In the genomic region with DNA sequence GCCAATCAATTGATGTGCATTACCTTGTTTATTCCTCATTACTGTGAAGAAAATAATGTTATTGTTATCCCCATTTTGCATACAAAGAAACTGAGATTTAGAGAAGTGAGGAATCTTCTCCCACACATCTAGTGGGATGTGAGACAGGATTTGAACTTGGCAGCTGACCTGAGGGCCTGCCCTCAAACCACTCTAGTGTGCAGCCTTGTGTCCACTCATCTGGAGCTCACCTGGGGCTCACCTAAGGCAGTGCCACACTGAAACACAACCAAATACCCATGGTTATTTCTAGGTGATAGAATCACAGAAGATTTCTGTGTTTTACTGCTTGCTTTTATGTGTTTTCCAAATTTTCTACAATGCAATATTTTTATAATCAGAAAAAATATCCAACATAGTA, we compare ENCODE assay signal across 22 cellular contexts.
"Had no signal": no experiment of that assay in that cellular context is flagged by ENCODE, and none has a peak within 500 bp of the region (broad histone marks: within the 10 kb centered on the region; RNA-seq: fewer than 3 reads in every experiment).

No MANE protein-coding gene starts in this region.

- H3K27ac ChIP-seq: esophagus muscularis mucosa, heart right ventricle, left lung, neural progenitor cell, parathyroid adenoma, stomach, tibial artery had no signal

- H3K27me3 ChIP-seq: esophagus muscularis mucosa, heart right ventricle, left lung, neural progenitor cell, stomach, tibial artery had no signal

- ATAC-seq: heart right ventricle, left cardiac atrium, left lung, mucosa of descending colon, sciatic nerve had no signal

- H3K36me3 ChIP-seq: esophagus muscularis mucosa, heart right ventricle, left lung, neural progenitor cell, tibial artery had no signal

- H3K4me1 ChIP-seq: left lung had no signal

- H3K4me3 ChIP-seq: esophagus muscularis mucosa, heart right ventricle, left lung, mucosa of descending colon, neural progenitor cell, smooth muscle cell, stomach, tibial artery had no signal

- H3K9me3 ChIP-seq: esophagus muscularis mucosa, heart right ventricle, left lung, mucosa of descending colon, stomach, tibial artery had no signal

- DNase-seq: effector CD8-positive, alpha-beta T cell; foreskin melanocyte; glutamatergic neuron; heart right ventricle; hippocampal formation; left cardiac atrium; left lung; mesenchymal stem cell; mucosa of descending colon; naive B cell; stimulated activated CD4-positive, alpha-beta T cell treated with anti-CD3 and anti-CD28 coated beads, Interleukin-12 subunit alpha, Interleukin-12 subunit beta, amount 100 ng/mL, for 4 hours; stimulated activated CD4-positive, alpha-beta T cell treated with anti-CD3 and anti-CD28 coated beads, Interleukin-1b, Interleukin-23, amount 100 ng/mL, for 48 hours; stimulated activated CD4-positive, alpha-beta T cell treated with anti-CD3 and anti-CD28 coated beads, Interleukin-4, amount 100 ng/mL, for 1 hour; stimulated activated CD8-positive, alpha-beta memory T cell treated with anti-CD3 and anti-CD28 coated beads, Interleukin-4, amount 100 ng/mL, for 48 hours; stimulated activated naive CD4-positive, alpha-beta T cell treated with Interleukin-2 at 50 U/mL for 16 hours; stomach; tibial artery had no signal
